8 cellular contexts compared by ENCODE assay signal in genomic region chr2:27322766-27323591, GRCh38. TPM values are rescaled to one million over a fixed set of nuclear protein-coding genes. Genes with fewer than 3 reads are reported as not detected.
DNase-seq lines count a peak whose midpoint lies in the region; ATAC-seq and TF ChIP-seq lines count a peak whose summit lies in the region.

MPV17 (minus strand) TSS chr2:27323097; CDS start chr2:27322517, 580 bp downstream.

- no peaks in the 10 kb centered on the region for H3K9me3 Mint-ChIP-seq in activated T-cell treated with anti-CD3 and anti-CD28 coated beads, Interleukin-2, amount 50 U/mL, for 24 hours

- DNase-seq in DMS153 treated with DMSO at 0.1 percent for 48 hours (lab: John Stamatoyannopoulos, UW; ENCODE audit: unreplicated experiment), result peak; percentile 57
- peak; percentile 77 for DNase-seq in Jurkat, Clone E6-1 (ENCODE audit: low read depth, low spot score)
- DNase-seq in activated T-cell treated with anti-CD3 and anti-CD28 coated beads, Interleukin-2, amount 50 U/mL, for 24 hours, result peak; percentile 90
- peak; percentile 92 for DNase-seq in stimulated activated CD8-positive, alpha-beta memory T cell treated with anti-CD3 and anti-CD28 coated beads, Interleukin-4, amount 100 ng/mL, for 48 hours

- peak within 1 kb of the TSS; percentile 83 to 93 for H3K27ac ChIP-seq in esophagus (ENCODE audit: low read depth in 2 of 2, low read length in 1 of 2)

- H3K9me3 ChIP-seq in esophagus (ENCODE audit: control insufficient read depth in 2 of 2, insufficient read depth in 1 of 2, low read depth in 1 of 2, low read length in 1 of 2) (no peaks in the 10 kb centered on the region), mucosa of stomach (ENCODE audit: control insufficient read depth, low read length) (no peaks in the 10 kb centered on the region)

- H3K36me3 ChIP-seq in esophagus (ENCODE audit: control insufficient read depth in 2 of 2, insufficient read depth in 2 of 2, low read length in 1 of 2) (peaks cover 9 to 12% of the 10 kb centered on the region in 2 donors), mucosa of stomach (ENCODE audit: control insufficient read depth, insufficient read depth, low read length) (peaks cover 2% of the 10 kb centered on the region)

- peaks cover 79% of the 10 kb centered on the region for H3K36me3 Mint-ChIP-seq in activated T-cell treated with anti-CD3 and anti-CD28 coated beads, Interleukin-2, amount 50 U/mL, for 24 hours (ENCODE audit: low read depth)

- H3K27me3 Mint-ChIP-seq in activated T-cell treated with anti-CD3 and anti-CD28 coated beads, Interleukin-2, amount 50 U/mL, for 24 hours, result no peaks in the 10 kb centered on the region

- peaks cover 27% of the 10 kb centered on the region for H3K4me1 Mint-ChIP-seq in activated T-cell treated with anti-CD3 and anti-CD28 coated beads, Interleukin-2, amount 50 U/mL, for 24 hours (ENCODE audit: low read depth)

- peak within 1 kb of the TSS; percentile 89 for H3K4me3 Mint-ChIP-seq in activated T-cell treated with anti-CD3 and anti-CD28 coated beads, Interleukin-2, amount 50 U/mL, for 24 hours

- H3K4me1 ChIP-seq in esophagus (ENCODE audit: control insufficient read depth in 2 of 2, insufficient read depth in 2 of 2, low read length in 1 of 2), result peaks cover 6 to 10% of the 10 kb centered on the region in 2 donors
- peaks cover 27% of the 10 kb centered on the region for H3K4me1 ChIP-seq in mucosa of stomach (ENCODE audit: control insufficient read depth, insufficient read depth, low read length)

- ATAC-seq in GM21619 (IDR thresholded peaks at IDR 0.05; ENCODE audit: unreplicated experiment), result peak; percentile 92

- peak within 1 kb of the TSS; percentile 92 for H3K27ac Mint-ChIP-seq in activated T-cell treated with anti-CD3 and anti-CD28 coated beads, Interleukin-2, amount 50 U/mL, for 24 hours

- peak within 1 kb of the TSS; percentile 99 for H3K4me3 ChIP-seq in Jurkat, Clone E6-1 (ENCODE audit: low read length)
- peak within 1 kb of the TSS; percentile 70 to 96 for H3K4me3 ChIP-seq in esophagus (ENCODE audit: low read depth in 1 of 2, low read length in 2 of 2)
- H3K4me3 ChIP-seq in mucosa of stomach (ENCODE audit: low read length), result peak within 1 kb of the TSS; percentile 97

- peak within 1 kb of the TSS; percentile 98 for H3K9ac ChIP-seq in mucosa of stomach (ENCODE audit: low read length)

- H3K27me3 ChIP-seq in esophagus (ENCODE audit: control insufficient read depth in 1 of 2, insufficient read depth in 2 of 2, low read length in 2 of 2) (no peaks in the 10 kb centered on the region), mucosa of stomach (ENCODE audit: control insufficient read depth, insufficient read depth, low read length) (no peaks in the 10 kb centered on the region)

- WGBS in esophagus, 2 donors, result 0 to 1% methylated on average over 38 to 39 of the region's 39 CpGs

TF ChIP-seq in PFSK-1, 5 proteins besides CTCF, POLR2A, EP300 and RAD21:
- no peak; a peak in 1 of 4 replicates for TF ChIP-seq REST (IDR thresholded peaks at IDR 0.05; ENCODE audit: insufficient read depth in 1 of 2, low read depth in 2 of 2, low read length in 2 of 2)
- TF ChIP-seq TAF1 (IDR thresholded peaks at IDR 0.05; ENCODE audit: borderline replicate concordance, insufficient read depth, low read length), result peak; percentile 76
- TF ChIP-seq FOXP2 (optimal IDR thresholded peaks at IDR 0.05; ENCODE audit: borderline replicate concordance, extremely low read depth, extremely low read length, insufficient read depth), result peak; percentile 71
- peak; percentile 86; the same call in 1 of the 2 replicates for TF ChIP-seq SIN3A (IDR thresholded peaks at IDR 0.05; ENCODE audit: borderline replicate concordance, insufficient read depth, low read length)
- peak; percentile 90 for TF ChIP-seq POLR2AphosphoS5 (IDR thresholded peaks at IDR 0.05; ENCODE audit: low read depth, low read length)

RNA-seq across cellular contexts. Expression of gene MPV17, which starts in this region (rescaled TPM):
- 80.2 TPM for polyA plus RNA-seq in Jurkat, Clone E6-1 (2012; ENCODE audit: insufficient read depth, insufficient read length)
- 80.3 TPM for polyA plus RNA-seq in PFSK-1 (2012; ENCODE audit: insufficient read length, low read depth)
- polyA plus RNA-seq in esophagus, result 10 to 100 TPM; 44.9 to 71.2 TPM

Comparison
In these comparisons a context has a peak if more than half of its experiments do, and no peak if none do; other contexts are left out.
1. Peak in every context shown above with its lines: DNase-seq, ATAC-seq, H3K4me3 ChIP-seq and H3K27ac ChIP-seq.